ENCODE assay signal across 8 cellular contexts in genomic region chr5:31273631-31274378, GRCh38.
A peak's percentile ranks its signal among the peaks of the same experiment; 100 is the strongest.
DNase-seq lines count a peak whose midpoint lies in the region; ATAC-seq and TF ChIP-seq lines count a peak whose summit lies in the region.

No MANE protein-coding gene starts in this region.

- DNase-seq in GM23338 (ENCODE audit: low spot score) (no peak), PC-9 (no peak), NCI-H526 (lab: John Stamatoyannopoulos, UW) (no peak), OCI-LY7 (ENCODE audit: low spot score) (no peak), NCI-H1105 treated with DMSO at 0.1 percent for 48 hours (lab: John Stamatoyannopoulos, UW) (no peak)

- H3K9me2 ChIP-seq in GM23338 (ENCODE audit: insufficient read depth) (no peaks in the 10 kb centered on the region), PC-9 (ENCODE audit: insufficient read depth) (no peaks in the 10 kb centered on the region), OCI-LY7 (ENCODE audit: insufficient read depth, low read length) (no peaks in the 10 kb centered on the region)

- peak; percentile 83 for ATAC-seq in GM18508 (IDR thresholded peaks at IDR 0.05; ENCODE audit: insufficient read depth, unreplicated experiment)
- no peak for ATAC-seq in GM23338
- ATAC-seq in GM19324 (IDR thresholded peaks at IDR 0.05; ENCODE audit: low FRiP score, unreplicated experiment) = no peak

- H3K27me3 Mint-ChIP-seq in GM23338 (ENCODE audit: insufficient read depth, low read depth, poor library complexity) = peaks cover 7% of the 10 kb centered on the region
- no peaks in the 10 kb centered on the region for H3K27me3 Mint-ChIP-seq in nephron (ENCODE audit: low read depth)

- TF ChIP-seq CTCF in GM23338 (conservative IDR thresholded peaks at IDR 0.05; ENCODE audit: low read depth in 2 of 2) (no peak), PC-9 (conservative IDR thresholded peaks at IDR 0.05) (no peak), nephron (IDR thresholded peaks at IDR 0.05; ENCODE audit: unreplicated experiment in 3 of 3) (no peak), OCI-LY7 (conservative IDR thresholded peaks at IDR 0.05; ENCODE audit: low read length) (no peak)

- H3K9me3 ChIP-seq in PC-9 (ENCODE audit: insufficient read depth, low read depth) (no peaks in the 10 kb centered on the region), OCI-LY7 (ENCODE audit: low read length) (no peaks in the 10 kb centered on the region)

- H3K36me3 ChIP-seq in GM23338 (ENCODE audit: insufficient read depth) (no peaks in the 10 kb centered on the region), PC-9 (ENCODE audit: low read depth) (no peaks in the 10 kb centered on the region), OCI-LY7 (ENCODE audit: insufficient read depth, low read length) (no peaks in the 10 kb centered on the region)

- no peaks in the 10 kb centered on the region for H3K79me2 ChIP-seq in GM23338 (replicated peaks; ENCODE audit: insufficient read depth)
- no peaks in the 10 kb centered on the region for H3K79me2 ChIP-seq in PC-9 (ENCODE audit: low read depth)
- H3K79me2 ChIP-seq in OCI-LY7 (ENCODE audit: insufficient read depth, low read depth, low read length) = no peaks in the 10 kb centered on the region

- H3K27me3 ChIP-seq in GM23338 (ENCODE audit: insufficient read depth) (no peaks in the 10 kb centered on the region), PC-9 (ENCODE audit: insufficient read depth, low read depth) (no peaks in the 10 kb centered on the region)

- peak overlapping the region; percentile 7; the same call in 1 of the 2 replicates for H3K27ac Mint-ChIP-seq in GM23338
- peak overlapping the region; percentile 1 to 18 (median 5) for H3K27ac Mint-ChIP-seq in nephron

- H3K4me3 Mint-ChIP-seq in GM23338 = no peak overlapping the region
- no peak overlapping the region for H3K4me3 Mint-ChIP-seq in nephron

- peak overlapping the region; percentile 16; the same call in 1 of the 2 replicates for H3K27ac ChIP-seq in GM23338 (ENCODE audit: low read depth)
- no peak overlapping the region for H3K27ac ChIP-seq in PC-9
- no peak overlapping the region for H3K27ac ChIP-seq in OCI-LY7 (ENCODE audit: low read depth, low read length, poor library complexity, severe bottlenecking)

- no peaks in the 10 kb centered on the region for H3F3A ChIP-seq in GM23338 (replicated peaks; ENCODE audit: low read depth)
- H3F3A ChIP-seq in PC-9 (ENCODE audit: insufficient read depth, low read depth) = no peaks in the 10 kb centered on the region

- POLR2A ChIA-PET in PC-9 (lab: Charles Lee; ENCODE audit: unreplicated experiment) (no interaction called here), OCI-LY7 (lab: Charles Lee) (no interaction called here)

- H3K4me1 Mint-ChIP-seq in GM23338 = peaks cover 30% of the 10 kb centered on the region
- peaks cover 7% of the 10 kb centered on the region for H3K4me1 Mint-ChIP-seq in nephron

- H3K4me1 ChIP-seq in GM23338 (ENCODE audit: insufficient read depth) (peaks cover 43% of the 10 kb centered on the region), PC-9 (replicated peaks; ENCODE audit: insufficient read depth) (no peaks in the 10 kb centered on the region), OCI-LY7 (ENCODE audit: insufficient read depth, low read length, poor library complexity, severe bottlenecking) (no peaks in the 10 kb centered on the region)

- H3K4me3 ChIP-seq in GM23338 (no peak overlapping the region), PC-9 (peak overlapping the region; percentile 28; the same call in 1 of the 2 replicates), OCI-LY7 (ENCODE audit: low read depth, low read length, poor library complexity, severe bottlenecking) (no peak overlapping the region)

- H3K4me2 ChIP-seq in GM23338 = peak overlapping the region; percentile 19
- peak overlapping the region; percentile 55 for H3K4me2 ChIP-seq in PC-9
- no peak overlapping the region for H3K4me2 ChIP-seq in OCI-LY7 (ENCODE audit: low read length)

- H4K20me1 ChIP-seq in GM23338 (replicated peaks; ENCODE audit: insufficient read depth) = no peaks in the 10 kb centered on the region
- H4K20me1 ChIP-seq in PC-9 (ENCODE audit: insufficient read depth) = no peaks in the 10 kb centered on the region
- no peaks in the 10 kb centered on the region for H4K20me1 ChIP-seq in OCI-LY7 (ENCODE audit: insufficient read depth, low read length)

- H2AFZ ChIP-seq in GM23338 (peak overlapping the region; percentile 89; the same call in 1 of the 2 replicates), PC-9 (peak overlapping the region; percentile 56), OCI-LY7 (ENCODE audit: low read length) (no peak overlapping the region)

- CTCF ChIA-PET in PC-9 (lab: Charles Lee) = no interaction called here
- CTCF ChIA-PET in OCI-LY7 (lab: Charles Lee; ENCODE audit: unreplicated experiment) = no interaction called here

- intact Hi-C loops in PC-9 (cut with micrococcal nuclease; ENCODE audit: unreplicated experiment) (no loop called here), OCI-LY7 (cut with micrococcal nuclease; ENCODE audit: unreplicated experiment) (no loop called here)

- H3K36me3 Mint-ChIP-seq in GM23338 (ENCODE audit: low read depth) = no peaks in the 10 kb centered on the region; the same call in 2 of the 3 replicates
- peaks cover 4% of the 10 kb centered on the region for H3K36me3 Mint-ChIP-seq in nephron (ENCODE audit: low read depth)

- no TSS peak for BruUV-seq in PC-9 (replicated peaks; lab: Mats Ljungman, UMichigan)
- BruUV-seq in OCI-LY7 (replicated peaks; lab: Mats Ljungman, UMichigan) = no TSS peak

- no peaks in the 10 kb centered on the region; the same call in 2 of the 3 replicates for H3K9me3 Mint-ChIP-seq in GM23338
- H3K9me3 Mint-ChIP-seq in nephron = no peaks in the 10 kb centered on the region

TF ChIP-seq in GM23338, 12 proteins besides CTCF, POLR2A, EP300 and RAD21 (continues in another document):
- no peak for TF ChIP-seq NANOG (IDR thresholded peaks at IDR 0.05; ENCODE audit: borderline replicate concordance)
- TF ChIP-seq REST (IDR thresholded peaks at IDR 0.05; ENCODE audit: unreplicated experiment) = no peak
- no peak for TF ChIP-seq CREB1 (CRISPR knock-in tag; IDR thresholded peaks at IDR 0.05; ENCODE audit: low read depth)
- TF ChIP-seq POLR2AphosphoS5 (IDR thresholded peaks at IDR 0.05; ENCODE audit: low read depth) = no peak
- no peak for TF ChIP-seq STAT1 (IDR thresholded peaks at IDR 0.05; ENCODE audit: unreplicated experiment)
- TF ChIP-seq ZNF331 (CRISPR knock-in tag; IDR thresholded peaks at IDR 0.05; ENCODE audit: low read depth) = no peak
